Comparison of ENCODE assay signal across 18 cellular contexts in genomic region chr12:66166561-66166960, GRCh38. TPM values are rescaled to one million over a fixed set of nuclear protein-coding genes. Genes with fewer than 3 reads are reported as not detected.
DNase-seq lines count a peak whose midpoint lies in the region; ATAC-seq and TF ChIP-seq lines count a peak whose summit lies in the region.
"Had no signal": no experiment of that assay in that cellular context is flagged by ENCODE, and none has a peak within 500 bp of the region (broad histone marks: within the 10 kb centered on the region; RNA-seq: fewer than 3 reads in every experiment).

No MANE protein-coding gene starts in this region.

- TF ChIP-seq CTCF in osteoblast (IDR thresholded peaks at IDR 0.05; ENCODE audit: extremely low read depth, low read depth, low read length), result no peak

- H3K9ac ChIP-seq in Karpas-422 (ENCODE audit: low read length), result no peak overlapping the region

- H2AFZ ChIP-seq in Karpas-422 (ENCODE audit: low read length) (no peak overlapping the region), osteoblast (ENCODE audit: low read length) (no peak overlapping the region)

- peak; percentile 11 for DNase-seq in activated CD4-positive, alpha-beta T cell treated with anti-CD3 and anti-CD28 coated beads, Interleukin-2, amount 10 ng/mL, durations not matched to agents 24 days and 14 days
- DNase-seq in activated CD4-positive, alpha-beta T cell treated with anti-CD3 and anti-CD28 coated beads, Interleukin-2, amount 50 U/mL, for 1 hour, result no peak
- no peak for DNase-seq in CD4-positive, CD25-positive, alpha-beta regulatory T cell
- DNase-seq in natural killer cell treated with Interleukin-12 subunit alpha and Interleukin-12 subunit beta and Interleukin-15 and Interleukin-18, amount 100 ng/mL, for 72 hours (ENCODE audit: low spot score), result no peak
- DNase-seq in Karpas-422 (no peak), osteoblast (ENCODE audit: insufficient read length, low spot score, missing footprints) (no peak), superior temporal gyrus (ENCODE audit: extremely low spot score) (no peak)
- DNase-seq: CD8-positive, alpha-beta T cell; DMS53; EL; GOT3; NCI-H1417; NCI-H187 treated with DMSO at 0.1 percent for 48 hours; NCI-H226; NCI-H524 treated with DMSO at 0.1 percent for 48 hours; SHP77 had no signal

- H3K79me2 ChIP-seq in Karpas-422 (ENCODE audit: low read length) (peaks cover 72% of the 10 kb centered on the region), osteoblast (ENCODE audit: insufficient read depth, low read length) (peaks cover 71% of the 10 kb centered on the region)

- H3K9me2 ChIP-seq in Karpas-422 (replicated peaks; ENCODE audit: insufficient read depth, low read length), result no peaks in the 10 kb centered on the region

- H3K4me3 Mint-ChIP-seq in activated CD4-positive, alpha-beta T cell treated with anti-CD3 and anti-CD28 coated beads, Interleukin-2, amount 10 ng/mL, durations not matched to agents 24 days and 14 days, result peak overlapping the region; percentile 8
- peak overlapping the region; percentile 46 to 91 (median 80) for H3K4me3 Mint-ChIP-seq in CD4-positive, CD25-positive, alpha-beta regulatory T cell
- peak overlapping the region; percentile 100 for H3K4me3 Mint-ChIP-seq in activated T-helper 17 cell treated with anti-CD3 and anti-CD28 coated beads, Interleukin-2, amount 50 U/mL, for 72 hours
- H3K4me3 Mint-ChIP-seq in natural killer cell treated with Interleukin-12 subunit alpha and Interleukin-12 subunit beta and Interleukin-15 and Interleukin-18, amount 100 ng/mL, for 72 hours, result peak overlapping the region; percentile 98

- intact Hi-C loops in activated CD4-positive, alpha-beta T cell treated with anti-CD3 and anti-CD28 coated beads, Interleukin-2, amount 10 ng/mL, durations not matched to agents 24 days and 14 days (cut with micrococcal nuclease), result loop anchor here (5.0 kb wide), 1 partner anchor 71 kb away; no protein-coding TSS in a partner anchor

- H3K27me3 ChIP-seq in CD4-positive, CD25-positive, alpha-beta regulatory T cell (ENCODE audit: control insufficient read depth, insufficient read depth, low read length), result no peaks in the 10 kb centered on the region
- H3K27me3 ChIP-seq in Karpas-422 (ENCODE audit: low read length), result no peaks in the 10 kb centered on the region
- H3K27me3 ChIP-seq in osteoblast (ENCODE audit: insufficient read depth, low read length), result no peaks in the 10 kb centered on the region

- peaks cover 11% of the 10 kb centered on the region for H3K9me3 Mint-ChIP-seq in activated CD4-positive, alpha-beta T cell treated with anti-CD3 and anti-CD28 coated beads, Interleukin-2, amount 10 ng/mL, durations not matched to agents 24 days and 14 days
- H3K9me3 Mint-ChIP-seq in CD4-positive, CD25-positive, alpha-beta regulatory T cell, result peaks cover 0 to 9% (median 1%) of the 10 kb centered on the region in 7 donors
- H3K9me3 Mint-ChIP-seq in activated T-helper 17 cell treated with anti-CD3 and anti-CD28 coated beads, Interleukin-2, amount 50 U/mL, for 72 hours, result peaks cover 5% of the 10 kb centered on the region
- H3K9me3 Mint-ChIP-seq in natural killer cell treated with Interleukin-12 subunit alpha and Interleukin-12 subunit beta and Interleukin-15 and Interleukin-18, amount 100 ng/mL, for 72 hours, result peaks cover 4% of the 10 kb centered on the region

- ATAC-seq in CD4-positive, CD25-positive, alpha-beta regulatory T cell (ENCODE audit: low read depth in 2 of 2), result no peak
- no peak for ATAC-seq in activated T-helper 17 cell treated with anti-CD3 and anti-CD28 coated beads, Interleukin-2, amount 50 U/mL, for 72 hours (replicated peaks)
- no peak for ATAC-seq in natural killer cell treated with Interleukin-12 subunit alpha and Interleukin-12 subunit beta and Interleukin-15 and Interleukin-18, amount 100 ng/mL, for 72 hours
- ATAC-seq: CD8-positive, alpha-beta T cell; K562 had no signal

- peaks cover 11% of the 10 kb centered on the region for H3K36me3 ChIP-seq in CD4-positive, CD25-positive, alpha-beta regulatory T cell (ENCODE audit: control insufficient read depth, insufficient read depth, low read length)
- H3K36me3 ChIP-seq in Karpas-422 (ENCODE audit: insufficient read depth, low read length) (peaks cover 23% of the 10 kb centered on the region), osteoblast (ENCODE audit: insufficient read depth, low read length) (peaks cover 3% of the 10 kb centered on the region)

- H3K4me2 ChIP-seq in Karpas-422 (ENCODE audit: low read depth, low read length, poor library complexity, severe bottlenecking) (no peak overlapping the region), osteoblast (ENCODE audit: insufficient read depth, low read length) (no peak overlapping the region)

- H3K27ac ChIP-seq in CD4-positive, CD25-positive, alpha-beta regulatory T cell (ENCODE audit: insufficient read depth, low read length, poor library complexity, severe bottlenecking), result no peak overlapping the region
- H3K27ac ChIP-seq in Karpas-422 (ENCODE audit: low read length), result no peak overlapping the region
- H3K27ac ChIP-seq in osteoblast (ENCODE audit: low read depth, low read length), result no peak overlapping the region

- peak overlapping the region; percentile 49 for H3K4me3 ChIP-seq in CD4-positive, CD25-positive, alpha-beta regulatory T cell (ENCODE audit: low read depth, low read length)
- no peak overlapping the region for H3K4me3 ChIP-seq in Karpas-422 (ENCODE audit: low read length)
- no peak overlapping the region for H3K4me3 ChIP-seq in osteoblast (ENCODE audit: insufficient read depth, low read length)
- H3K4me3 ChIP-seq: K562 had no signal

- no peaks in the 10 kb centered on the region for H3K27me3 Mint-ChIP-seq in activated CD4-positive, alpha-beta T cell treated with anti-CD3 and anti-CD28 coated beads, Interleukin-2, amount 10 ng/mL, durations not matched to agents 24 days and 14 days
- H3K27me3 Mint-ChIP-seq in CD4-positive, CD25-positive, alpha-beta regulatory T cell, result peaks cover 4% of the 10 kb centered on the region
- H3K27me3 Mint-ChIP-seq in activated T-helper 17 cell treated with anti-CD3 and anti-CD28 coated beads, Interleukin-2, amount 50 U/mL, for 72 hours, result no peaks in the 10 kb centered on the region
- H3K27me3 Mint-ChIP-seq in natural killer cell treated with Interleukin-12 subunit alpha and Interleukin-12 subunit beta and Interleukin-15 and Interleukin-18, amount 100 ng/mL, for 72 hours, result no peaks in the 10 kb centered on the region

- H3K4me1 Mint-ChIP-seq in activated CD4-positive, alpha-beta T cell treated with anti-CD3 and anti-CD28 coated beads, Interleukin-2, amount 10 ng/mL, durations not matched to agents 24 days and 14 days, result peaks cover 31% of the 10 kb centered on the region
- peaks cover 54 to 84% (median 63%) of the 10 kb centered on the region in 4 donors for H3K4me1 Mint-ChIP-seq in CD4-positive, CD25-positive, alpha-beta regulatory T cell
- peaks cover 63% of the 10 kb centered on the region for H3K4me1 Mint-ChIP-seq in activated T-helper 17 cell treated with anti-CD3 and anti-CD28 coated beads, Interleukin-2, amount 50 U/mL, for 72 hours
- peaks cover 67 to 77% of the 10 kb centered on the region in 2 donors for H3K4me1 Mint-ChIP-seq in natural killer cell treated with Interleukin-12 subunit alpha and Interleukin-12 subunit beta and Interleukin-15 and Interleukin-18, amount 100 ng/mL, for 72 hours (ENCODE audit: low read depth in 2 of 2)

- H3K27ac Mint-ChIP-seq in activated CD4-positive, alpha-beta T cell treated with anti-CD3 and anti-CD28 coated beads, Interleukin-2, amount 10 ng/mL, durations not matched to agents 24 days and 14 days, result no peak overlapping the region
- no peak overlapping the region for H3K27ac Mint-ChIP-seq in CD4-positive, CD25-positive, alpha-beta regulatory T cell
- H3K27ac Mint-ChIP-seq in activated T-helper 17 cell treated with anti-CD3 and anti-CD28 coated beads, Interleukin-2, amount 50 U/mL, for 72 hours, result no peak overlapping the region
- H3K27ac Mint-ChIP-seq in natural killer cell treated with Interleukin-12 subunit alpha and Interleukin-12 subunit beta and Interleukin-15 and Interleukin-18, amount 100 ng/mL, for 72 hours, result peak overlapping the region; percentile 98 to 100

- H3K9me3 ChIP-seq in CD4-positive, CD25-positive, alpha-beta regulatory T cell (ENCODE audit: control insufficient read depth in 2 of 2, low read length in 2 of 2), result peaks cover 0 to 4% of the 10 kb centered on the region in 2 experiments
- H3K9me3 ChIP-seq in Karpas-422 (ENCODE audit: low read length) (0 out of 2 replicates have a peak, but pooled peaks cover 3% of the 10 kb centered on the region), osteoblast (ENCODE audit: low read depth, low read length) (no peaks in the 10 kb centered on the region)

- H4K20me1 ChIP-seq in Karpas-422 (ENCODE audit: insufficient read depth, low read depth, low read length), result no peaks in the 10 kb centered on the region
- H4K20me1 ChIP-seq in osteoblast (ENCODE audit: insufficient read depth, low read length), result peaks cover 9% of the 10 kb centered on the region

- H3K4me1 ChIP-seq in CD4-positive, CD25-positive, alpha-beta regulatory T cell (ENCODE audit: control insufficient read depth, insufficient read depth, low read length, poor library complexity, severe bottlenecking), result peaks cover 27% of the 10 kb centered on the region
- H3K4me1 ChIP-seq in Karpas-422 (ENCODE audit: low read length) (peaks cover 18% of the 10 kb centered on the region), osteoblast (ENCODE audit: insufficient read depth, low read length) (peaks cover 12% of the 10 kb centered on the region)

- H3K36me3 Mint-ChIP-seq in activated CD4-positive, alpha-beta T cell treated with anti-CD3 and anti-CD28 coated beads, Interleukin-2, amount 10 ng/mL, durations not matched to agents 24 days and 14 days (ENCODE audit: low read depth), result peaks cover 55% of the 10 kb centered on the region
- H3K36me3 Mint-ChIP-seq in CD4-positive, CD25-positive, alpha-beta regulatory T cell, result peaks cover 42% of the 10 kb centered on the region
- peaks cover 55% of the 10 kb centered on the region for H3K36me3 Mint-ChIP-seq in activated T-helper 17 cell treated with anti-CD3 and anti-CD28 coated beads, Interleukin-2, amount 50 U/mL, for 72 hours (ENCODE audit: low read depth)
- peaks cover 35% of the 10 kb centered on the region for H3K36me3 Mint-ChIP-seq in natural killer cell treated with Interleukin-12 subunit alpha and Interleukin-12 subunit beta and Interleukin-15 and Interleukin-18, amount 100 ng/mL, for 72 hours

RNA-seq across cellular contexts. Expression of gene TMBIM4, which starts 3.2 kb away (rescaled TPM):
- 58.0 and 60.9 TPM in 2 replicates for total RNA-seq in activated CD4-positive, alpha-beta T cell treated with anti-CD3 and anti-CD28 coated beads, Interleukin-2, amount 10 ng/mL, durations not matched to agents 24 days and 14 days
- total RNA-seq in CD4-positive, CD25-positive, alpha-beta regulatory T cell, result 51.1 TPM
- 100 to 1,000 TPM; 313 to 470 (median 385) TPM for polyA plus RNA-seq in CD4-positive, CD25-positive, alpha-beta regulatory T cell
- 10 to 100 TPM; 41.5 to 48.9 TPM for total RNA-seq in activated T-helper 17 cell treated with anti-CD3 and anti-CD28 coated beads, Interleukin-2, amount 50 U/mL, for 72 hours
- 10 to 100 TPM; 43.7 to 89.2 TPM for total RNA-seq in natural killer cell treated with Interleukin-12 subunit alpha and Interleukin-12 subunit beta and Interleukin-15 and Interleukin-18, amount 100 ng/mL, for 72 hours
- total RNA-seq in Karpas-422 (2014; rRNA removed; shearing (Covaris generic); ENCODE audit: low replicate concordance), result 36.1 and 151 TPM in 2 replicates
- 78.1 and 94.1 TPM in 2 replicates for total RNA-seq in osteoblast

RNA-seq across cellular contexts. Expression of gene IRAK3, which starts 22.5 kb away (rescaled TPM):
- 1.3 and 1.8 TPM in 2 replicates for total RNA-seq in activated CD4-positive, alpha-beta T cell treated with anti-CD3 and anti-CD28 coated beads, Interleukin-2, amount 10 ng/mL, durations not matched to agents 24 days and 14 days
- total RNA-seq in CD4-positive, CD25-positive, alpha-beta regulatory T cell, result 3.6 TPM
- polyA plus RNA-seq in CD4-positive, CD25-positive, alpha-beta regulatory T cell, result 1 to 10 TPM in 2 of 4 donors, under 1 TPM in 2; 0.23 to 1.6 (median 1.1) TPM
- total RNA-seq in activated T-helper 17 cell treated with anti-CD3 and anti-CD28 coated beads, Interleukin-2, amount 50 U/mL, for 72 hours, result 1 to 10 TPM; 1.4 to 1.8 TPM
- 10 to 100 TPM; 18.8 to 21.7 TPM for total RNA-seq in natural killer cell treated with Interleukin-12 subunit alpha and Interleukin-12 subunit beta and Interleukin-15 and Interleukin-18, amount 100 ng/mL, for 72 hours
- not detected in 2 replicates for total RNA-seq in Karpas-422 (2014; rRNA removed; shearing (Covaris generic); ENCODE audit: low replicate concordance)
- total RNA-seq in osteoblast, result 3.6 and 4.4 TPM in 2 replicates

RNA-seq across cellular contexts. Expression of gene LLPH, which starts 36.0 kb away (rescaled TPM):
- total RNA-seq in activated CD4-positive, alpha-beta T cell treated with anti-CD3 and anti-CD28 coated beads, Interleukin-2, amount 10 ng/mL, durations not matched to agents 24 days and 14 days, result 33.5 and 35.2 TPM in 2 replicates
- total RNA-seq in CD4-positive, CD25-positive, alpha-beta regulatory T cell, result 32.9 TPM
- 10 to 100 TPM; 31.2 to 52.4 (median 40.3) TPM for polyA plus RNA-seq in CD4-positive, CD25-positive, alpha-beta regulatory T cell
- 10 to 100 TPM; 20.6 to 37.0 TPM for total RNA-seq in activated T-helper 17 cell treated with anti-CD3 and anti-CD28 coated beads, Interleukin-2, amount 50 U/mL, for 72 hours
- total RNA-seq in natural killer cell treated with Interleukin-12 subunit alpha and Interleukin-12 subunit beta and Interleukin-15 and Interleukin-18, amount 100 ng/mL, for 72 hours, result 10 to 100 TPM; 24.1 to 34.9 TPM
- 5.6 and 15.3 TPM in 2 replicates for total RNA-seq in Karpas-422 (2014; rRNA removed; shearing (Covaris generic); ENCODE audit: low replicate concordance)
- 4.7 and 5.1 TPM in 2 replicates for total RNA-seq in osteoblast

Comparison
In these comparisons a context has a peak if more than half of its experiments do, and no peak if none do; other contexts are left out.
1. H3K27ac Mint-ChIP-seq: peak in natural killer cell treated with Interleukin-12 subunit alpha and Interleukin-12 subunit beta and Interleukin-15 and Interleukin-18, amount 100 ng/mL, for 72 hours (2 of 2); none in activated CD4-positive, alpha-beta T cell treated with anti-CD3 and anti-CD28 coated beads, Interleukin-2, amount 10 ng/mL, durations not matched to agents 24 days and 14 days (single experiment), CD4-positive, CD25-positive, alpha-beta regulatory T cell (0 of 3) and activated T-helper 17 cell treated with anti-CD3 and anti-CD28 coated beads, Interleukin-2, amount 50 U/mL, for 72 hours (single experiment).
2. H3K4me3 Mint-ChIP-seq: peak in every context shown above with its lines; median percentile 100 in activated T-helper 17 cell treated with anti-CD3 and anti-CD28 coated beads, Interleukin-2, amount 50 U/mL, for 72 hours; 98 in natural killer cell treated with Interleukin-12 subunit alpha and Interleukin-12 subunit beta and Interleukin-15 and Interleukin-18, amount 100 ng/mL, for 72 hours; 80 in CD4-positive, CD25-positive, alpha-beta regulatory T cell; 8 in activated CD4-positive, alpha-beta T cell treated with anti-CD3 and anti-CD28 coated beads, Interleukin-2, amount 10 ng/mL, durations not matched to agents 24 days and 14 days.